ENCODE assay signal across 1 cellular context in the genomic region with DNA sequence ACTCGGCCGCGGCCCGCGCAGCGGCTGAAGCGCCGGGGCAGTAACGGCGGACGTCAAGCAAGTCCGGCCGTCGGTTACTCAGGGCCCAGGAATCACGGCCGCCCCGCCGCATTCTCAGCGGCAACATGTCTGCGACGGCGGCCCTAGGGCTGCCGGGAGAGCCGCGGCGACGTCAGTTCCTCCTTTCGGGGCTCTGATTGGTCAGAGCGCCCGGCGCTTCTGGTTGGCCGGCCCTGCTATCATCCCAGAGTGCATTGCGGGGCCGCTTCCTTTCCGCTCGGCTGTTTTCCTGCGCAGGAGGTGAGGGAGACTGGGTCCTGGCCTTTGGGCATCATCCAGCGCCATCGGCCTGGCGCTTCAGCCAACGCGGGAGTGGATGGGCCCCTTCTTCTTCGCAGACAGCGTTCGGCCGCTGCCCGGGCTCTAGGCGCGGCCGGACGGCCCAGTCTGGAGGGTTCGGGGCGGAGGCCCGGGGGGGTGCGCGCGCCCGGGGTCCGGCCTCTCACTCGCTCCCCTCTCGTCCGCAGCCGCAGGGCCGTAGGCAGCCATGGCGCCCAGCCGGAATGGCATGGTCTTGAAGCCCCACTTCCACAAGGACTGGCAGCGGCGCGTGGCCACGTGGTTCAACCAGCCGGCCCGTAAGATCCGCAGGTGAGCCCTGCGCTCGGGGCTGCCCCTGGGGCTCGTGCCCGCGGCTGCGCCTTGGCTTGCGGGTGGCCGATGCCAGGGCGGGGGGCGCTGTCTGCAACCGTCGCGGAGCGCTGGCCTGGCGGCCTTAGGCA.
TF ChIP-seq lines count a peak whose summit lies in the region.

Gene RPL13 (plus strand): TSS at position 270 of the 782 bp plus-strand sequence. CDS start 278 bp downstream, at position 548.

TF ChIP-seq in K562, 482 proteins besides CTCF, POLR2A, EP300 and RAD21 (continued from another document and continues in another):
- TF ChIP-seq, protein P1, sequence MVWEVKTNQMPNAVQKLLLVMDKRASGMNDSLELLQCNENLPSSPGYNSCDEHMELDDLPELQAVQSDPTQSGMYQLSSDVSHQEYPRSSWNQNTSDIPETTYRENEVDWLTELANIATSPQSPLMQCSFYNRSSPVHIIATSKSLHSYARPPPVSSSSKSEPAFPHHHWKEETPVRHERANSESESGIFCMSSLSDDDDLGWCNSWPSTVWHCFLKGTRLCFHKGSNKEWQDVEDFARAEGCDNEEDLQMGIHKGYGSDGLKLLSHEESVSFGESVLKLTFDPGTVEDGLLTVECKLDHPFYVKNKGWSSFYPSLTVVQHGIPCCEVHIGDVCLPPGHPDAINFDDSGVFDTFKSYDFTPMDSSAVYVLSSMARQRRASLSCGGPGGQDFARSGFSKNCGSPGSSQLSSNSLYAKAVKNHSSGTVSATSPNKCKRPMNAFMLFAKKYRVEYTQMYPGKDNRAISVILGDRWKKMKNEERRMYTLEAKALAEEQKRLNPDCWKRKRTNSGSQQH (CRISPR knock-in tag; IDR thresholded peaks at IDR 0.05), result no peak
- TF ChIP-seq ZEB2 (IDR thresholded peaks at IDR 0.05), result no peak
- TF ChIP-seq ATF7 (IDR thresholded peaks at IDR 0.05), result peak; percentile 91
- peak; percentile 90 for TF ChIP-seq GABPA (tag; conservative IDR thresholded peaks at IDR 0.05; ENCODE audit: low read depth)
- TF ChIP-seq ZNF282 (CRISPR knock-in tag; IDR thresholded peaks at IDR 0.05), result no peak
- TF ChIP-seq DIDO1 (tag; IDR thresholded peaks at IDR 0.05; ENCODE audit: low read depth), result no peak
- TF ChIP-seq ZNF699 (CRISPR knock-in tag; IDR thresholded peaks at IDR 0.05; ENCODE audit: insufficient replicate concordance), result no peak
- TF ChIP-seq CBFA2T3 (IDR thresholded peaks at IDR 0.05), result no peak
- TF ChIP-seq BCL6 (CRISPR knock-in tag; IDR thresholded peaks at IDR 0.05), result no peak
- TF ChIP-seq GTF2F1 (IDR thresholded peaks at IDR 0.05; ENCODE audit: low read depth, low read length), result peak; percentile 98
- TF ChIP-seq PBX2 (CRISPR knock-in tag; IDR thresholded peaks at IDR 0.05; ENCODE audit: low read depth), result no peak
- no peak for TF ChIP-seq PBX2 (tag; conservative IDR thresholded peaks at IDR 0.05; ENCODE audit: low read depth)
- peak in 1 of 2 experiments; percentile 84; a peak in 2 of 4 replicates for TF ChIP-seq ZNF639 (CRISPR knock-in tag; conservative IDR thresholded peaks at IDR 0.05 in 1 of 2, IDR thresholded peaks at IDR 0.05 in 1 of 2)
- TF ChIP-seq TCF15 (CRISPR knock-in tag; IDR thresholded peaks at IDR 0.05), result no peak
- peak; percentile 79 for TF ChIP-seq C11orf30 (IDR thresholded peaks at IDR 0.05; ENCODE audit: low read depth)
- TF ChIP-seq, protein P2, sequence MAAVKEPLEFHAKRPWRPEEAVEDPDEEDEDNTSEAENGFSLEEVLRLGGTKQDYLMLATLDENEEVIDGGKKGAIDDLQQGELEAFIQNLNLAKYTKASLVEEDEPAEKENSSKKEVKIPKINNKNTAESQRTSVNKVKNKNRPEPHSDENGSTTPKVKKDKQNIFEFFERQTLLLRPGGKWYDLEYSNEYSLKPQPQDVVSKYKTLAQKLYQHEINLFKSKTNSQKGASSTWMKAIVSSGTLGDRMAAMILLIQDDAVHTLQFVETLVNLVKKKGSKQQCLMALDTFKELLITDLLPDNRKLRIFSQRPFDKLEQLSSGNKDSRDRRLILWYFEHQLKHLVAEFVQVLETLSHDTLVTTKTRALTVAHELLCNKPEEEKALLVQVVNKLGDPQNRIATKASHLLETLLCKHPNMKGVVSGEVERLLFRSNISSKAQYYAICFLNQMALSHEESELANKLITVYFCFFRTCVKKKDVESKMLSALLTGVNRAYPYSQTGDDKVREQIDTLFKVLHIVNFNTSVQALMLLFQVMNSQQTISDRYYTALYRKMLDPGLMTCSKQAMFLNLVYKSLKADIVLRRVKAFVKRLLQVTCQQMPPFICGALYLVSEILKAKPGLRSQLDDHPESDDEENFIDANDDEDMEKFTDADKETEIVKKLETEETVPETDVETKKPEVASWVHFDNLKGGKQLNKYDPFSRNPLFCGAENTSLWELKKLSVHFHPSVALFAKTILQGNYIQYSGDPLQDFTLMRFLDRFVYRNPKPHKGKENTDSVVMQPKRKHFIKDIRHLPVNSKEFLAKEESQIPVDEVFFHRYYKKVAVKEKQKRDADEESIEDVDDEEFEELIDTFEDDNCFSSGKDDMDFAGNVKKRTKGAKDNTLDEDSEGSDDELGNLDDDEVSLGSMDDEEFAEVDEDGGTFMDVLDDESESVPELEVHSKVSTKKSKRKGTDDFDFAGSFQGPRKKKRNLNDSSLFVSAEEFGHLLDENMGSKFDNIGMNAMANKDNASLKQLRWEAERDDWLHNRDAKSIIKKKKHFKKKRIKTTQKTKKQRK (IDR thresholded peaks at IDR 0.05; ENCODE audit: borderline replicate concordance, low read depth, low read length), result no peak
- no peak for TF ChIP-seq SRSF9 (IDR thresholded peaks at IDR 0.05; ENCODE audit: borderline replicate concordance, low read depth, low read length)
- no peak for TF ChIP-seq ZNF224 (CRISPR knock-in tag; IDR thresholded peaks at IDR 0.05)
- TF ChIP-seq, protein P3, sequence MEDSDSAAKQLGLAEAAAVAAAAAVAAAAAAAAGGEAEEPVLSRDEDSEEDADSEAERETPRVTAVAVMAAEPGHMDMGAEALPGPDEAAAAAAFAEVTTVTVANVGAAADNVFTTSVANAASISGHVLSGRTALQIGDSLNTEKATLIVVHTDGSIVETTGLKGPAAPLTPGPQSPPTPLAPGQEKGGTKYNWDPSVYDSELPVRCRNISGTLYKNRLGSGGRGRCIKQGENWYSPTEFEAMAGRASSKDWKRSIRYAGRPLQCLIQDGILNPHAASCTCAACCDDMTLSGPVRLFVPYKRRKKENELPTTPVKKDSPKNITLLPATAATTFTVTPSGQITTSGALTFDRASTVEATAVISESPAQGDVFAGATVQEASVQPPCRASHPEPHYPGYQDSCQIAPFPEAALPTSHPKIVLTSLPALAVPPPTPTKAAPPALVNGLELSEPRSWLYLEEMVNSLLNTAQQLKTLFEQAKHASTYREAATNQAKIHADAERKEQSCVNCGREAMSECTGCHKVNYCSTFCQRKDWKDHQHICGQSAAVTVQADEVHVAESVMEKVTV (CRISPR knock-in tag; IDR thresholded peaks at IDR 0.05), result no peak
- no peak for TF ChIP-seq EHMT2 (IDR thresholded peaks at IDR 0.05)
- TF ChIP-seq, protein P4, sequence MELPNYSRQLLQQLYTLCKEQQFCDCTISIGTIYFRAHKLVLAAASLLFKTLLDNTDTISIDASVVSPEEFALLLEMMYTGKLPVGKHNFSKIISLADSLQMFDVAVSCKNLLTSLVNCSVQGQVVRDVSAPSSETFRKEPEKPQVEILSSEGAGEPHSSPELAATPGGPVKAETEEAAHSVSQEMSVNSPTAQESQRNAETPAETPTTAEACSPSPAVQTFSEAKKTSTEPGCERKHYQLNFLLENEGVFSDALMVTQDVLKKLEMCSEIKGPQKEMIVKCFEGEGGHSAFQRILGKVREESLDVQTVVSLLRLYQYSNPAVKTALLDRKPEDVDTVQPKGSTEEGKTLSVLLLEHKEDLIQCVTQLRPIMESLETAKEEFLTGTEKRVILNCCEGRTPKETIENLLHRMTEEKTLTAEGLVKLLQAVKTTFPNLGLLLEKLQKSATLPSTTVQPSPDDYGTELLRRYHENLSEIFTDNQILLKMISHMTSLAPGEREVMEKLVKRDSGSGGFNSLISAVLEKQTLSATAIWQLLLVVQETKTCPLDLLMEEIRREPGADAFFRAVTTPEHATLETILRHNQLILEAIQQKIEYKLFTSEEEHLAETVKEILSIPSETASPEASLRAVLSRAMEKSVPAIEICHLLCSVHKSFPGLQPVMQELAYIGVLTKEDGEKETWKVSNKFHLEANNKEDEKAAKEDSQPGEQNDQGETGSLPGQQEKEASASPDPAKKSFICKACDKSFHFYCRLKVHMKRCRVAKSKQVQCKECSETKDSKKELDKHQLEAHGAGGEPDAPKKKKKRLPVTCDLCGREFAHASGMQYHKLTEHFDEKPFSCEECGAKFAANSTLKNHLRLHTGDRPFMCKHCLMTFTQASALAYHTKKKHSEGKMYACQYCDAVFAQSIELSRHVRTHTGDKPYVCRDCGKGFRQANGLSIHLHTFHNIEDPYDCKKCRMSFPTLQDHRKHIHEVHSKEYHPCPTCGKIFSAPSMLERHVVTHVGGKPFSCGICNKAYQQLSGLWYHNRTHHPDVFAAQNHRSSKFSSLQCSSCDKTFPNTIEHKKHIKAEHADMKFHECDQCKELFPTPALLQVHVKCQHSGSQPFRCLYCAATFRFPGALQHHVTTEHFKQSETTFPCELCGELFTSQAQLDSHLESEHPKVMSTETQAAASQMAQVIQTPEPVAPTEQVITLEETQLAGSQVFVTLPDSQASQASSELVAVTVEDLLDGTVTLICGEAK (IDR thresholded peaks at IDR 0.05), result peak; percentile 76
- TF ChIP-seq, protein P4 (CRISPR knock-in tag; IDR thresholded peaks at IDR 0.05), result no peak
- TF ChIP-seq HNRNPLL (IDR thresholded peaks at IDR 0.05; ENCODE audit: low read depth, low read length, poor library complexity, severe bottlenecking), result peak; percentile 84
- no peak; a peak in 1 of 4 replicates for TF ChIP-seq FOXA3 (CRISPR knock-in tag; conservative IDR thresholded peaks at IDR 0.05 in 1 of 2, IDR thresholded peaks at IDR 0.05 in 1 of 2)
- no peak for TF ChIP-seq RAD51 (IDR thresholded peaks at IDR 0.05; ENCODE audit: borderline replicate concordance, low read depth)
- TF ChIP-seq ZNF24 (IDR thresholded peaks at IDR 0.05), result no peak; the same call in 1 of the 2 replicates
- TF ChIP-seq GATAD2B (IDR thresholded peaks at IDR 0.05; ENCODE audit: borderline replicate concordance), result no peak
- peak; percentile 13 to 93; a peak in 3 of 4 replicates for TF ChIP-seq NONO (IDR thresholded peaks at IDR 0.05; ENCODE audit: low read depth in 2 of 2, low read length in 1 of 2)
